ENCODE assay signal across 23 cellular contexts in genomic region chr15:33016405-33017024, GRCh38.
DNase-seq lines count a peak whose midpoint lies in the region; ATAC-seq, FAIRE-seq and TF ChIP-seq lines count a peak whose summit lies in the region.
"Had no signal": no experiment of that assay in that cellular context is flagged by ENCODE, and none has a peak within 500 bp of the region (broad histone marks: within the 10 kb centered on the region; RNA-seq: fewer than 3 reads in every experiment).

No MANE protein-coding gene starts in this region.

- TF ChIP-seq CTCF in KMS-11 (conservative IDR thresholded peaks at IDR 0.05; ENCODE audit: low read depth, low read length) (no peak), esophagus squamous epithelium (IDR thresholded peaks at IDR 0.05) (no peak)

- H3K4me3 ChIP-seq in KMS-11 (IDR thresholded peaks at IDR 0.05; ENCODE audit: insufficient read depth, low read depth, low read length): no peak overlapping the region
- no peak overlapping the region for H3K4me3 ChIP-seq in esophagus squamous epithelium
- H3K4me3 ChIP-seq: K562, left lung, suprapubic skin, uterus had no signal

- DNase-seq in activated CD4-positive, alpha-beta T cell treated with anti-CD3 and anti-CD28 coated beads for 36 hours: peak; percentile 26
- DNase-seq in activated CD4-positive, alpha-beta T cell treated with anti-CD3 and anti-CD28 coated beads, Interleukin-2, amount 50 U/mL, for 1 hour: no peak
- DNase-seq in T-helper 17 cell (no peak), esophagus squamous epithelium (lab: John Stamatoyannopoulos, UW) (no peak), H54 (ENCODE audit: insufficient read length, low spot score) (no peak), NCI-H2029 (lab: John Stamatoyannopoulos, UW) (no peak), NCI-H1105 (lab: John Stamatoyannopoulos, UW) (no peak)
- DNase-seq: activated CD4-positive, alpha-beta T cell treated with anti-CD3 and anti-CD28 coated beads, Interleukin-2, amount 50 U/mL, for 48 hours; COR-L47; DMS79 treated with DMSO at 0.1 percent for 48 hours; left lung; natural killer cell; NCI-H1694; retina; small intestine; uterus had no signal

- CTCF ChIA-PET in activated CD4-positive, alpha-beta T cell treated with anti-CD3 and anti-CD28 coated beads for 36 hours (lab: Charles Lee): interaction anchor here (0.6 to 0.7 kb wide), 2 partner anchors 21 to 69 kb away, joined by 3 read pairs; no protein-coding TSS in a partner anchor

- POLR2A ChIA-PET in activated CD4-positive, alpha-beta T cell treated with anti-CD3 and anti-CD28 coated beads for 36 hours (lab: Charles Lee): no interaction called here

- peaks cover 2% of the 10 kb centered on the region for H3K27me3 Mint-ChIP-seq in activated CD4-positive, alpha-beta T cell treated with anti-CD3 and anti-CD28 coated beads for 36 hours
- H3K27me3 Mint-ChIP-seq in T-helper 17 cell: peaks cover 4% of the 10 kb centered on the region

- no peak overlapping the region for H3K9ac ChIP-seq in KMS-11

- ATAC-seq in activated CD4-positive, alpha-beta T cell treated with anti-CD3 and anti-CD28 coated beads for 36 hours: peak; percentile 55
- peak; percentile 87 for ATAC-seq in T-helper 17 cell
- ATAC-seq: K562; left lung; natural killer cell; stimulated activated effector memory CD8-positive, alpha-beta T cell treated with anti-CD3 and anti-CD28 coated beads, Interleukin-12 subunit alpha, Interleukin-12 subunit beta, amount 100 ng/mL, for 72 hours had no signal

- no peak overlapping the region for H3K4me3 Mint-ChIP-seq in activated CD4-positive, alpha-beta T cell treated with anti-CD3 and anti-CD28 coated beads for 36 hours
- H3K4me3 Mint-ChIP-seq in T-helper 17 cell: no peak overlapping the region
- H3K4me3 Mint-ChIP-seq: mesothelial cell of epicardium; natural killer cell; stimulated activated effector memory CD8-positive, alpha-beta T cell treated with anti-CD3 and anti-CD28 coated beads, Interleukin-12 subunit alpha, Interleukin-12 subunit beta, amount 100 ng/mL, for 72 hours had no signal

- H3K27ac ChIP-seq in KMS-11 (peak overlapping the region; percentile 34; the same call in 1 of the 2 replicates), esophagus squamous epithelium (peak overlapping the region in 3 of 4 donors; percentile 8 to 65 (median 27))
- H3K27ac ChIP-seq: left lung, RWPE1, suprapubic skin, uterus had no signal

- TF ChIP-seq POLR2A in esophagus squamous epithelium (IDR thresholded peaks at IDR 0.05) (no peak), H54 (IDR thresholded peaks at IDR 0.05; ENCODE audit: low read depth, low read length) (no peak)

- no peak overlapping the region for H2AFZ ChIP-seq in KMS-11 (ENCODE audit: low read depth)

- no peaks in the 10 kb centered on the region for H3K27me3 ChIP-seq in KMS-11 (ENCODE audit: insufficient read depth, low read depth)
- no peaks in the 10 kb centered on the region for H3K27me3 ChIP-seq in esophagus squamous epithelium
- H3K27me3 ChIP-seq: left lung, suprapubic skin, uterus had no signal

- H3K79me2 ChIP-seq in KMS-11 (ENCODE audit: insufficient read depth, low read depth): no peaks in the 10 kb centered on the region

- peaks cover 16% of the 10 kb centered on the region for H3K4me1 Mint-ChIP-seq in activated CD4-positive, alpha-beta T cell treated with anti-CD3 and anti-CD28 coated beads for 36 hours
- H3K4me1 Mint-ChIP-seq in T-helper 17 cell: peaks cover 2% of the 10 kb centered on the region
- H3K4me1 Mint-ChIP-seq: mesothelial cell of epicardium; stimulated activated effector memory CD8-positive, alpha-beta T cell treated with anti-CD3 and anti-CD28 coated beads, Interleukin-12 subunit alpha, Interleukin-12 subunit beta, amount 100 ng/mL, for 72 hours had no signal

- no peaks in the 10 kb centered on the region for H3K36me3 Mint-ChIP-seq in activated CD4-positive, alpha-beta T cell treated with anti-CD3 and anti-CD28 coated beads for 36 hours (ENCODE audit: low read depth)
- no peaks in the 10 kb centered on the region for H3K36me3 Mint-ChIP-seq in T-helper 17 cell (ENCODE audit: low read depth)
- H3K36me3 Mint-ChIP-seq: mesothelial cell of epicardium; natural killer cell; stimulated activated effector memory CD8-positive, alpha-beta T cell treated with anti-CD3 and anti-CD28 coated beads, Interleukin-12 subunit alpha, Interleukin-12 subunit beta, amount 100 ng/mL, for 72 hours had no signal

- peaks cover 10% of the 10 kb centered on the region for H3K4me1 ChIP-seq in KMS-11 (ENCODE audit: low read depth, poor library complexity, severe bottlenecking)
- H3K4me1 ChIP-seq in esophagus squamous epithelium: peaks cover 0 to 26% (median 3%) of the 10 kb centered on the region in 3 donors
- H3K4me1 ChIP-seq: left lung, uterus had no signal

- 50 to 69% methylated on average over 10 of the region's 10 CpGs for WGBS in esophagus squamous epithelium, 2 donors

- H3K4me2 ChIP-seq in KMS-11: no peak overlapping the region

- no peak overlapping the region for H3K27ac Mint-ChIP-seq in activated CD4-positive, alpha-beta T cell treated with anti-CD3 and anti-CD28 coated beads for 36 hours
- peak overlapping the region; percentile 27 for H3K27ac Mint-ChIP-seq in T-helper 17 cell
- H3K27ac Mint-ChIP-seq: mesothelial cell of epicardium; natural killer cell; stimulated activated effector memory CD8-positive, alpha-beta T cell treated with anti-CD3 and anti-CD28 coated beads, Interleukin-12 subunit alpha, Interleukin-12 subunit beta, amount 100 ng/mL, for 72 hours had no signal

- no peak for FAIRE-seq in H54 (lab: Jason Lieb, UNC)
- FAIRE-seq: endometrium, K562, small intestine had no signal

- intact Hi-C loops in activated CD4-positive, alpha-beta T cell treated with anti-CD3 and anti-CD28 coated beads for 36 hours (cut with DNase I, micrococcal nuclease): no loop called here
- intact Hi-C loops in esophagus squamous epithelium (cut with DNase I): no loop called here

- no peaks in the 10 kb centered on the region for H4K20me1 ChIP-seq in KMS-11 (ENCODE audit: insufficient read depth)

- H3K9me3 Mint-ChIP-seq in activated CD4-positive, alpha-beta T cell treated with anti-CD3 and anti-CD28 coated beads for 36 hours (ENCODE audit: low read depth): no peaks in the 10 kb centered on the region
- H3K9me3 Mint-ChIP-seq: natural killer cell; stimulated activated effector memory CD8-positive, alpha-beta T cell treated with anti-CD3 and anti-CD28 coated beads, Interleukin-12 subunit alpha, Interleukin-12 subunit beta, amount 100 ng/mL, for 72 hours had no signal

- H3K9me3 ChIP-seq in T-helper 17 cell (ENCODE audit: control insufficient read depth, low read length, poor library complexity, severe bottlenecking) (no peaks in the 10 kb centered on the region), esophagus squamous epithelium (no peaks in the 10 kb centered on the region)
- H3K9me3 ChIP-seq: left lung, suprapubic skin, uterus had no signal

- H3K36me3 ChIP-seq in KMS-11 (ENCODE audit: insufficient read depth): no peaks in the 10 kb centered on the region
- H3K36me3 ChIP-seq in esophagus squamous epithelium: no peaks in the 10 kb centered on the region
- H3K36me3 ChIP-seq: suprapubic skin, uterus had no signal
